In genomic region chr22:29074276-29074625, GRCh38 we compare ENCODE assay signal across 1 cellular context.
TF ChIP-seq lines count a peak whose summit lies in the region.

No MANE protein-coding gene starts in this region.

TF ChIP-seq in HepG2, 621 proteins besides CTCF, POLR2A, EP300 and RAD21 (continues in another document):
- TF ChIP-seq DBP (CRISPR knock-in tag; IDR thresholded peaks at IDR 0.05; ENCODE audit: not compliant biosample characterization) (no peak), ZNF446 (CRISPR knock-in tag; IDR thresholded peaks at IDR 0.05) (no peak), ZNF782 (CRISPR knock-in tag; IDR thresholded peaks at IDR 0.05; ENCODE audit: borderline replicate concordance) (0 out of 2 replicates have a peak, but pooled peaks have one; percentile 27), ATF3 (CRISPR knock-in tag; IDR thresholded peaks at IDR 0.05) (no peak), NFIB (CRISPR knock-in tag; IDR thresholded peaks at IDR 0.05; ENCODE audit: borderline replicate concordance) (no peak), TOPORS (CRISPR knock-in tag; IDR thresholded peaks at IDR 0.05) (0 out of 2 replicates have a peak, but pooled peaks have one; percentile 26), ZNF781 (CRISPR knock-in tag; IDR thresholded peaks at IDR 0.05; ENCODE audit: borderline replicate concordance, not compliant biosample characterization) (no peak), ZNF350 (CRISPR knock-in tag; IDR thresholded peaks at IDR 0.05; ENCODE audit: borderline replicate concordance, low read depth) (0 out of 2 replicates have a peak, but pooled peaks have one; percentile 4), MXD3 (CRISPR knock-in tag; IDR thresholded peaks at IDR 0.05) (0 out of 2 replicates have a peak, but pooled peaks have one; percentile 1), MED8 (CRISPR knock-in tag; IDR thresholded peaks at IDR 0.05; ENCODE audit: insufficient replicate concordance) (no peak), NBN (conservative IDR thresholded peaks at IDR 0.05) (no peak), FOXJ3 (CRISPR knock-in tag; IDR thresholded peaks at IDR 0.05; ENCODE audit: borderline replicate concordance) (no peak), ZNF329 (CRISPR knock-in tag; IDR thresholded peaks at IDR 0.05; ENCODE audit: low read depth) (no peak), NFYB (CRISPR knock-in tag; IDR thresholded peaks at IDR 0.05) (no peak), ZNF343 (CRISPR knock-in tag; IDR thresholded peaks at IDR 0.05) (0 out of 2 replicates have a peak, but pooled peaks have one; percentile 49), ZBTB39 (CRISPR knock-in tag; IDR thresholded peaks at IDR 0.05) (no peak), SP5 (CRISPR knock-in tag; IDR thresholded peaks at IDR 0.05; ENCODE audit: borderline replicate concordance, low read depth) (no peak), ZNF891 (CRISPR knock-in tag; IDR thresholded peaks at IDR 0.05) (0 out of 2 replicates have a peak, but pooled peaks have one; percentile 1), HINFP (CRISPR knock-in tag; IDR thresholded peaks at IDR 0.05; ENCODE audit: low read depth) (no peak), ZMYM3 (CRISPR knock-in tag; IDR thresholded peaks at IDR 0.05) (peak; percentile 38; the same call in 1 of the 2 replicates), SKI (IDR thresholded peaks at IDR 0.05; ENCODE audit: partially characterized antibody) (peak; percentile 5), CCDC6 (CRISPR knock-in tag; IDR thresholded peaks at IDR 0.05) (0 out of 2 replicates have a peak, but pooled peaks have one; percentile 50), ZNF275 (CRISPR knock-in tag; IDR thresholded peaks at IDR 0.05; ENCODE audit: borderline replicate concordance) (no peak), CCAR2 (optimal IDR thresholded peaks at IDR 0.05; ENCODE audit: low read depth, low read length) (no peak), GTF3A (CRISPR knock-in tag; conservative IDR thresholded peaks at IDR 0.05) (no peak), ZNF33A (CRISPR knock-in tag; IDR thresholded peaks at IDR 0.05; ENCODE audit: borderline replicate concordance) (no peak), ZNF513 (CRISPR knock-in tag; conservative IDR thresholded peaks at IDR 0.05) (no peak), ZFX (CRISPR knock-in tag; IDR thresholded peaks at IDR 0.05; ENCODE audit: low read depth) (peak; percentile 32; the same call in 1 of the 2 replicates), TAF1 (CRISPR knock-in tag; IDR thresholded peaks at IDR 0.05) (no peak), SNAPC4 (CRISPR knock-in tag; IDR thresholded peaks at IDR 0.05) (no peak), IRX3 (CRISPR knock-in tag; IDR thresholded peaks at IDR 0.05; ENCODE audit: borderline replicate concordance, low read depth) (no peak), ZNF501 (CRISPR knock-in tag; IDR thresholded peaks at IDR 0.05) (0 out of 2 replicates have a peak, but pooled peaks have one; percentile 3), PAXIP1 (CRISPR knock-in tag; conservative IDR thresholded peaks at IDR 0.05) (0 out of 2 replicates have a peak, but pooled peaks have one; percentile 23), CEBPG (CRISPR knock-in tag; IDR thresholded peaks at IDR 0.05) (no peak), ZNF747 (CRISPR knock-in tag; IDR thresholded peaks at IDR 0.05; ENCODE audit: borderline replicate concordance) (0 out of 2 replicates have a peak, but pooled peaks have one; percentile 1), ZNF776 (CRISPR knock-in tag; IDR thresholded peaks at IDR 0.05) (no peak), JARID2 (CRISPR knock-in tag; IDR thresholded peaks at IDR 0.05; ENCODE audit: insufficient replicate concordance) (no peak), HNRNPL (IDR thresholded peaks at IDR 0.05; ENCODE audit: low read depth, low read length) (no peak), ZNF317 (CRISPR knock-in tag; IDR thresholded peaks at IDR 0.05) (no peak), CHD4 (IDR thresholded peaks at IDR 0.05; ENCODE audit: borderline replicate concordance, low read length) (0 out of 2 replicates have a peak, but pooled peaks have one; percentile 31), ZMYM2 (CRISPR knock-in tag; IDR thresholded peaks at IDR 0.05) (peak; percentile 8; the same call in 1 of the 2 replicates), GATA4 (IDR thresholded peaks at IDR 0.05; ENCODE audit: borderline replicate concordance, low read depth) (no peak), ZNF75D (CRISPR knock-in tag; IDR thresholded peaks at IDR 0.05; ENCODE audit: borderline replicate concordance) (no peak), SP4 (CRISPR knock-in tag; IDR thresholded peaks at IDR 0.05) (no peak), MIER2 (CRISPR knock-in tag; IDR thresholded peaks at IDR 0.05) (no peak), DNMT1 (CRISPR knock-in tag; IDR thresholded peaks at IDR 0.05) (no peak), ZBTB3 (CRISPR knock-in tag; IDR thresholded peaks at IDR 0.05; ENCODE audit: borderline replicate concordance, low read depth) (no peak), GATAD2A (CRISPR knock-in tag; IDR thresholded peaks at IDR 0.05) (no peak)
